ENCODE assay signal across 1 cellular context in the genomic region with DNA sequence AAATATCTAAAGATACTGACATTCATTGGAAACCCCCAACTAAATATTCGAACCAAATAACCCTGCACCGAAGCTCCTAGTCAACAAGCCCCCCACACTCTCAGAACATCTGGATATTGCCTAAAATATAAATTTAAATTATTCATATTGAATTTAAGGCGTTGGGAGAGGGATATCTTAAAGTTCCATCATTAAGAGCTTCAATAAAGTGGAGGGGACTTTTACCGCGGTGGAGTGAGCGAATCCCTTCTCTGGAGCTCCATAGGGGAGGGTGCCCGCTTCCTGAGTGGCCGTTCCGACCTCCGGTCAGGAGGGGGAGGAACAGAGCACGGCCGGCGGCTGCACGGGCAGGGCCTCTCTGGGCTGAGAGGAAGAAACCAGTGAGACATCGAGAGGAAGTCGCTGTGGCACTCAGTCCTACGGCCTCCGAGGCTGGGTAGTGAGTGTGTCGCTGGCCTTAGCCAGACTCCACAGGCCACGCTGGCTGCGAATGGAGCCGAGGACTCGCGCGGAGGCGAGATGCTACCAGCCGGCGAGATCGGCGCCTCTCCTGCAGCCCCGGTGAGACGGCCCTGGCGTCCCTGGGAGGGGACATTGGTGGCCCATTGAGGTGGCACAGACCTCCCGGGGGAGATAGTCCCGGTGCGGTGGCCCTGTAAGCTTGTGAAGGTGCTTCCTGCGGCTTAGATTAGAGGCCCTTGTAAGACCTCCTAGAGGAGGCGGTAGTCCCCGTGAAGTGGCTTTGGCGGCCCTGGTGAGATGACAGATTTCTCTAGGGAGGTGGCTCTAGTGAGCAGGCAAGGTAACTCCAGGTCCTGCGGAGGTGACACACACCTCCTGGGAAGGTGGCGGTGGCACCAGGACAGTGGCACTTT.
A peak's percentile ranks its signal among the peaks of the same experiment; 100 is the strongest.
TF ChIP-seq lines count a peak whose summit lies in the region.

Gene RINT1, plus strand, starts transcription at position 405 of the 875 bp plus-strand sequence. Its CDS starts 115 bp downstream, at position 520.

TF ChIP-seq in SK-N-SH, 30 proteins besides CTCF, POLR2A, EP300 and RAD21 (continued from another document):
- TF ChIP-seq ZBTB33 (IDR thresholded peaks at IDR 0.05; ENCODE audit: borderline replicate concordance, low read depth) (peak; percentile 63; the same call in 1 of the 2 replicates), ELF1 (IDR thresholded peaks at IDR 0.05) (peak; percentile 89), MXI1 (IDR thresholded peaks at IDR 0.05; ENCODE audit: low read depth, low read length) (peak; percentile 86), FOXM1 (IDR thresholded peaks at IDR 0.05; ENCODE audit: low read depth) (0 out of 2 replicates have a peak, but pooled peaks have one; percentile 22), PBX3 (IDR thresholded peaks at IDR 0.05) (no peak), TEAD4 (IDR thresholded peaks at IDR 0.05; ENCODE audit: borderline replicate concordance, insufficient read depth) (0 out of 2 replicates have a peak, but pooled peaks have one; percentile 36), FOSL2 (IDR thresholded peaks at IDR 0.05; ENCODE audit: borderline replicate concordance, low read depth) (no peak; the same call in 1 of the 2 replicates), USF2 (IDR thresholded peaks at IDR 0.05; ENCODE audit: borderline replicate concordance, low read depth, low read length) (no peak; the same call in 1 of the 2 replicates), MAX (IDR thresholded peaks at IDR 0.05; ENCODE audit: low read depth) (peak; percentile 91), RXRA (IDR thresholded peaks at IDR 0.05; ENCODE audit: borderline replicate concordance, low read depth) (no peak), POLR2AphosphoS5 (IDR thresholded peaks at IDR 0.05; ENCODE audit: low read depth, low read length) (peak; percentile 99), SIN3A (IDR thresholded peaks at IDR 0.05; ENCODE audit: borderline replicate concordance, low read depth, low read length) (peak; percentile 94; the same call in 1 of the 2 replicates), FOXJ3 (CRISPR knock-in tag; IDR thresholded peaks at IDR 0.05) (no peak), TCF12 (IDR thresholded peaks at IDR 0.05) (peak; percentile 56; the same call in 1 of the 2 replicates), NRF1 (IDR thresholded peaks at IDR 0.05; ENCODE audit: low read depth, low read length) (no peak), RFX5 (IDR thresholded peaks at IDR 0.05; ENCODE audit: low read length) (no peak), RCOR1 (IDR thresholded peaks at IDR 0.05; ENCODE audit: low read length) (0 out of 2 replicates have a peak, but pooled peaks have one; percentile 67), SMC3 (IDR thresholded peaks at IDR 0.05; ENCODE audit: low read depth, low read length) (peak; percentile 24)
- TF ChIP-seq, protein P1, sequence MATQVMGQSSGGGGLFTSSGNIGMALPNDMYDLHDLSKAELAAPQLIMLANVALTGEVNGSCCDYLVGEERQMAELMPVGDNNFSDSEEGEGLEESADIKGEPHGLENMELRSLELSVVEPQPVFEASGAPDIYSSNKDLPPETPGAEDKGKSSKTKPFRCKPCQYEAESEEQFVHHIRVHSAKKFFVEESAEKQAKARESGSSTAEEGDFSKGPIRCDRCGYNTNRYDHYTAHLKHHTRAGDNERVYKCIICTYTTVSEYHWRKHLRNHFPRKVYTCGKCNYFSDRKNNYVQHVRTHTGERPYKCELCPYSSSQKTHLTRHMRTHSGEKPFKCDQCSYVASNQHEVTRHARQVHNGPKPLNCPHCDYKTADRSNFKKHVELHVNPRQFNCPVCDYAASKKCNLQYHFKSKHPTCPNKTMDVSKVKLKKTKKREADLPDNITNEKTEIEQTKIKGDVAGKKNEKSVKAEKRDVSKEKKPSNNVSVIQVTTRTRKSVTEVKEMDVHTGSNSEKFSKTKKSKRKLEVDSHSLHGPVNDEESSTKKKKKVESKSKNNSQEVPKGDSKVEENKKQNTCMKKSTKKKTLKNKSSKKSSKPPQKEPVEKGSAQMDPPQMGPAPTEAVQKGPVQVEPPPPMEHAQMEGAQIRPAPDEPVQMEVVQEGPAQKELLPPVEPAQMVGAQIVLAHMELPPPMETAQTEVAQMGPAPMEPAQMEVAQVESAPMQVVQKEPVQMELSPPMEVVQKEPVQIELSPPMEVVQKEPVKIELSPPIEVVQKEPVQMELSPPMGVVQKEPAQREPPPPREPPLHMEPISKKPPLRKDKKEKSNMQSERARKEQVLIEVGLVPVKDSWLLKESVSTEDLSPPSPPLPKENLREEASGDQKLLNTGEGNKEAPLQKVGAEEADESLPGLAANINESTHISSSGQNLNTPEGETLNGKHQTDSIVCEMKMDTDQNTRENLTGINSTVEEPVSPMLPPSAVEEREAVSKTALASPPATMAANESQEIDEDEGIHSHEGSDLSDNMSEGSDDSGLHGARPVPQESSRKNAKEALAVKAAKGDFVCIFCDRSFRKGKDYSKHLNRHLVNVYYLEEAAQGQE (IDR thresholded peaks at IDR 0.05; ENCODE audit: low read depth, low read length) = peak; percentile 66
